ENCODE assay signal across 9 cellular contexts in genomic region chr12:63151061-63151897, GRCh38. TPM values are rescaled to one million over a fixed set of nuclear protein-coding genes. Genes with fewer than 3 reads are reported as not detected.
DNase-seq lines count a peak whose midpoint lies in the region; ATAC-seq and TF ChIP-seq lines count a peak whose summit lies in the region.
"Had no signal": no experiment of that assay in that cellular context is flagged by ENCODE, and none has a peak within 500 bp of the region (broad histone marks: within the 10 kb centered on the region; RNA-seq: fewer than 3 reads in every experiment).

TSS of gene AVPR1A (minus strand) at chr12:63151201. CDS start at chr12:63150836, 365 bp downstream.

- peaks cover 32% of the 10 kb centered on the region for H3K27me3 ChIP-seq in muscle layer of duodenum (ENCODE audit: low read depth, low read length)

- H3K36me3 Mint-ChIP-seq in endothelial cell (ENCODE audit: low read depth, unreplicated experiment), result peaks cover 6% of the 10 kb centered on the region

- no peaks in the 10 kb centered on the region for H3K9me3 ChIP-seq in muscle layer of duodenum (ENCODE audit: control insufficient read depth in 1 of 2, low read length in 2 of 2)

- peaks cover 9 to 24% of the 10 kb centered on the region in 2 donors for H3K4me1 ChIP-seq in muscle layer of duodenum (ENCODE audit: control insufficient read depth in 1 of 2, insufficient read depth in 2 of 2, low read length in 2 of 2)

- H3K4me3 Mint-ChIP-seq in endothelial cell (ENCODE audit: unreplicated experiment), result peak within 1 kb of the TSS; percentile 90

- H3K9me3 Mint-ChIP-seq in endothelial cell (ENCODE audit: unreplicated experiment), result no peaks in the 10 kb centered on the region

- ATAC-seq in HG02678 (IDR thresholded peaks at IDR 0.05; ENCODE audit: unreplicated experiment) (no peak), GM19023 (IDR thresholded peaks at IDR 0.05; ENCODE audit: unreplicated experiment) (no peak)

- H3K36me3 ChIP-seq in muscle layer of duodenum (ENCODE audit: control insufficient read depth in 1 of 2, insufficient read depth in 2 of 2, low read length in 2 of 2), result no peaks in the 10 kb centered on the region

- peak within 1 kb of the TSS; percentile 57 to 65 for H3K4me3 ChIP-seq in muscle layer of duodenum (ENCODE audit: low read depth in 1 of 2, low read length in 2 of 2)

- no peak for TF ChIP-seq CTCF in endothelial cell (IDR thresholded peaks at IDR 0.05; ENCODE audit: unreplicated experiment)

- H3K4me1 Mint-ChIP-seq in endothelial cell (ENCODE audit: unreplicated experiment), result peaks cover 21% of the 10 kb centered on the region

- H3K27ac ChIP-seq in muscle layer of duodenum (ENCODE audit: low read length), result no peak within 1 kb of the TSS

- H3K27ac Mint-ChIP-seq in endothelial cell (ENCODE audit: unreplicated experiment), result no peak within 1 kb of the TSS

- peaks cover 16% of the 10 kb centered on the region for H3K27me3 Mint-ChIP-seq in endothelial cell (ENCODE audit: unreplicated experiment)

- DNase-seq in ELR (ENCODE audit: low read depth) (peak; percentile 4), NCI-H748 (lab: John Stamatoyannopoulos, UW; ENCODE audit: unreplicated experiment) (peak; percentile 70), endothelial cell (ENCODE audit: low spot score) (no peak)
- no peak for DNase-seq in stimulated activated CD4-positive, alpha-beta T cell treated with anti-CD3 and anti-CD28 coated beads, Interleukin-2, amount 100 ng/mL, for 48 hours
- no peak for DNase-seq in stimulated activated naive CD4-positive, alpha-beta T cell treated with Interleukin-2 at 50 U/mL for 16 hours (lab: John Stamatoyannopoulos, UW)

RNA-seq across cellular contexts. Expression of gene AVPR1A, which starts in this region (rescaled TPM):
- 0.59 TPM for total RNA-seq in endothelial cell (ENCODE audit: unreplicated experiment)
- total RNA-seq: glomerular endothelial cell had no signal

Comparison
In these comparisons a context has a peak if more than half of its experiments do, and no peak if none do; other contexts are left out.
1. DNase-seq: peak in ELR (single experiment) and NCI-H748 (single experiment); none in endothelial cell (single experiment), stimulated activated CD4-positive, alpha-beta T cell treated with anti-CD3 and anti-CD28 coated beads, Interleukin-2, amount 100 ng/mL, for 48 hours (0 of 2) and stimulated activated naive CD4-positive, alpha-beta T cell treated with Interleukin-2 at 50 U/mL for 16 hours (single experiment).